ENCODE assay signal across 8 cellular contexts in genomic region chr4:37687175-37687525, GRCh38. TPM values are rescaled to one million over a fixed set of nuclear protein-coding genes. Genes with fewer than 3 reads are reported as not detected.
A peak's percentile ranks its signal among the peaks of the same experiment; 100 is the strongest.
DNase-seq lines count a peak whose midpoint lies in the region; ATAC-seq and TF ChIP-seq lines count a peak whose summit lies in the region.

No MANE protein-coding gene starts in this region.

- no peaks in the 10 kb centered on the region for H3K9me3 ChIP-seq in AG04450 (ENCODE audit: control insufficient read depth, insufficient read depth, low read length)
- H3K9me3 ChIP-seq in ascending aorta, result no peaks in the 10 kb centered on the region

- H3K36me3 ChIP-seq in ascending aorta (no peaks in the 10 kb centered on the region), mesendoderm (ENCODE audit: control insufficient read depth, insufficient read depth, low read length) (no peaks in the 10 kb centered on the region)

- CTCF ChIA-PET in AG04450 (lab: Charles Lee), result interaction anchor here (0.5 to 1.4 kb wide), 3 partner anchors 82 to 95 kb away, joined by 3 to 8 read pairs (median 4); no protein-coding TSS in a partner anchor

- H4K8ac ChIP-seq in mesendoderm (ENCODE audit: low read depth, low read length), result no peak overlapping the region

- H2BK5ac ChIP-seq in mesendoderm (ENCODE audit: low read length), result no peak overlapping the region

- no peak overlapping the region for H3K18ac ChIP-seq in mesendoderm (ENCODE audit: low read length)

- POLR2A ChIA-PET in AG04450 (lab: Yijun Ruan, JAX), result interaction anchor here (1.1 kb wide), 1 partner anchor 139 kb away, joined by 3 read pairs; the partner anchor contains the start of gene PGM2

- H3K4me1 ChIP-seq in ascending aorta (peaks cover 6 to 7% of the 10 kb centered on the region in 2 donors), mesendoderm (ENCODE audit: control insufficient read depth, low read depth, low read length) (peaks cover 8% of the 10 kb centered on the region)

- H2BK120ac ChIP-seq in mesendoderm (ENCODE audit: low read depth, low read length), result no peak overlapping the region

- H3K23ac ChIP-seq in mesendoderm (ENCODE audit: low read length), result no peak overlapping the region

- WGBS in mesendoderm (ENCODE audit: extremely low coverage, insufficient coverage, low lambda C conversion rate), result no CpG with 5 or more reads among the region's 9 CpGs

- peak overlapping the region; percentile 71 for H3K9ac ChIP-seq in mesendoderm (ENCODE audit: low read length)

- no peak overlapping the region for H3K4ac ChIP-seq in mesendoderm (ENCODE audit: low read depth, low read length)

- peak overlapping the region; percentile 70 for H3K4me2 ChIP-seq in mesendoderm (ENCODE audit: low read length)

- H4K5ac ChIP-seq in mesendoderm (ENCODE audit: low read length), result no peak overlapping the region

- no peak overlapping the region for H2AK5ac ChIP-seq in mesendoderm (ENCODE audit: low read length)

- DNase-seq in AG04450 (ENCODE audit: low read depth, low spot score), result no peak
- DNase-seq in Jurkat, Clone E6-1 (ENCODE audit: low read depth, low spot score), result no peak
- no peak for DNase-seq in ascending aorta (ENCODE audit: low spot score in 2 of 2)
- no peak for DNase-seq in mesendoderm
- no peak for DNase-seq in LoVo (ENCODE audit: low spot score)

- H3K79me2 ChIP-seq in mesendoderm (ENCODE audit: control insufficient read depth, insufficient read depth, low read length), result no peaks in the 10 kb centered on the region

- TF ChIP-seq CTCF in AG04450 (IDR thresholded peaks at IDR 0.05; ENCODE audit: low read depth, low read length) (no peak), ascending aorta (IDR thresholded peaks at IDR 0.05) (no peak)

- H3K79me1 ChIP-seq in mesendoderm (ENCODE audit: low read length), result no peaks in the 10 kb centered on the region

- H3K56ac ChIP-seq in mesendoderm (ENCODE audit: low read length), result peak overlapping the region; percentile 86

- H3K4me3 ChIP-seq in AG04450 (ENCODE audit: low read depth, low read length), result peak overlapping the region; percentile 63
- peak overlapping the region; percentile 50 for H3K4me3 ChIP-seq in Jurkat, Clone E6-1 (ENCODE audit: low read length)
- peak overlapping the region; percentile 63 to 100 for H3K4me3 ChIP-seq in ascending aorta
- H3K4me3 ChIP-seq in mesendoderm (ENCODE audit: low read length), result no peak overlapping the region

- ATAC-seq in GM18520 (IDR thresholded peaks at IDR 0.05; ENCODE audit: unreplicated experiment) (no peak), GM21786 (IDR thresholded peaks at IDR 0.05; ENCODE audit: unreplicated experiment) (no peak), HG03378 (IDR thresholded peaks at IDR 0.05; ENCODE audit: unreplicated experiment) (no peak)

- H3K27ac ChIP-seq in AG04450 (ENCODE audit: low read depth, low read length), result no peak overlapping the region
- peak overlapping the region; percentile 69 to 74 for H3K27ac ChIP-seq in ascending aorta
- H3K27ac ChIP-seq in mesendoderm (ENCODE audit: low read depth, low read length), result no peak overlapping the region

- intact Hi-C loops in ascending aorta (cut with DNase I), result loop anchor here (2.0 to 10.0 kb wide), 8 partner anchors 20 to 1770 kb away; partner anchors contain the start of genes KLF3, LIAS, PGM2 and RPL9

- H3K27me3 ChIP-seq in AG04450 (ENCODE audit: control insufficient read depth, insufficient read depth, low read length) (no peaks in the 10 kb centered on the region), ascending aorta (no peaks in the 10 kb centered on the region), mesendoderm (ENCODE audit: insufficient read depth, low read length, poor library complexity) (no peaks in the 10 kb centered on the region)

- H2BK15ac ChIP-seq in mesendoderm (replicated peaks; ENCODE audit: low read depth), result no peak overlapping the region

RNA-seq across cellular contexts. Expression of gene RELL1, which starts 1.0 kb away (rescaled TPM):
- 8.3 and 9.2 TPM in 2 replicates for polyA plus RNA-seq in AG04450 (2011; rRNA removed)
- polyA minus RNA-seq in AG04450 (2011; rRNA and poly(A)+ RNA removed), result 36.2 and 42.4 TPM in 2 replicates
- 1.5 TPM for polyA plus RNA-seq in Jurkat, Clone E6-1 (2012; ENCODE audit: insufficient read depth, insufficient read length)
- 61.5 TPM for total RNA-seq in ascending aorta
- polyA plus RNA-seq in mesendoderm (2013, experiment 1 of 2), result 6.1 TPM
- 6.4 TPM for polyA plus RNA-seq in mesendoderm (2013, experiment 2 of 2)

Comparison
In these comparisons a context has a peak if more than half of its experiments do, and no peak if none do; other contexts are left out.
1. H3K27ac ChIP-seq: peak in ascending aorta (2 of 2); none in AG04450 (single experiment) and mesendoderm (single experiment).